In the genomic region with DNA sequence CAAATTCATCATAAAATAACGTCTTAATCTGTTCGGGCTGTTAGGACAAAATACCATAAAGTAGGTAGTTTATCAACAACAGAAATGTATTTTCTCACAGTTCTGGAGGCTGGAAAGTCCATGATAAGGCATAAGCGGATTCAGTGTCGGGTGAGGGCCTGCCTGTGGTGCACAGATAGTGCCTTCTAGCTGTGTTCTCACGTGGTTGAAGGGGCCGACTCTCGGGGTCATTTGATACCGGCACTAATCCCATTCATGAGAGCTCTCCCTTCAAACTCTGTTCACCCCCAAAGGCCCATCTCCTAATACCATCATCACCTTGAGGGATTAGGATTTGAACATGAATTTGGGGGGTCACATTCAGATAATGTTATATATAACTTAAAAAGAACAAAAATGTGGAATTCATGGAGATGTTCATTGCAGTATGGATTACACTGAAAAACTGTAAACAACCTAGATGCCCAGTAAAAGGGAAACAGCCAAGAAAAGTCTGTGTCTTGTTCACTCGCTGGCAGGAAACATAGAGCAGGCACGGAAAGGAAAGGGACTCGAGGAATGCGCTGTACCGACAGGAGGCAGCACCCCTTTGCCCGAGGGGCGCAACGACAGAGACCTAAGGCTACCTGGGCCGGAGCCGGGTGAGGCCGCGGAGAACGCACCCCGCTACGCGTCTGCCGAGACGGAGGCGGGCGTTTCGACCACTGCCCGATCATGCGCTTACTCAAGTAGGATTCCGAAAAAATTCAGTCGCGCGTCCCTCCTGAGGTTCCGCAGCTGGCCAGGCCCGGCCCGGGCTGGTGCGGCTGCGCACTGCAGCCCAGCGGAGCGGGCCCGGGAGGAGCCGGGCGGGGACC, we compare ENCODE assay signal across 8 cellular contexts. TPM values are rescaled to one million over a fixed set of nuclear protein-coding genes. Genes with fewer than 3 reads are reported as not detected.
DNase-seq lines count a peak whose midpoint lies in the region; ATAC-seq, FAIRE-seq and TF ChIP-seq lines count a peak whose summit lies in the region.

No MANE protein-coding gene starts in this region.

- in situ Hi-C loops in G401 (cut with HindIII; ENCODE audit: low sequenced_read_pairs), result no loop called here

- peaks cover 5% of the 10 kb centered on the region for H3K4me1 ChIP-seq in RWPE2 (ENCODE audit: insufficient read depth, poor library complexity, severe bottlenecking)

- peaks cover 13% of the 10 kb centered on the region for H3K36me3 ChIP-seq in RWPE2 (ENCODE audit: low read depth)

- H3K27me3 ChIP-seq in RWPE2 (ENCODE audit: insufficient read depth, poor library complexity, severe bottlenecking), result no peaks in the 10 kb centered on the region

- ATAC-seq in GM21737 (IDR thresholded peaks at IDR 0.05; ENCODE audit: unreplicated experiment) (peak; percentile 61), RWPE2 (ENCODE audit: low read depth) (peak; percentile 89)

- DNase-seq in G401 (ENCODE audit: low spot score) (peak; percentile 79), KG1 (lab: John Stamatoyannopoulos, UW) (peak; percentile 71), RWPE2 (ENCODE audit: low spot score) (peak; percentile 88), frontal cortex (ENCODE audit: low spot score in 2 of 2) (peak; percentile 86 to 87), nucleus accumbens (lab: John Stamatoyannopoulos, UW) (peak in 54 of 56 donors; percentile 16 to 84 (median 68)), superior temporal gyrus (ENCODE audit: extremely low spot score) (peak; percentile 87)
- peak; percentile 24 to 66 (median 48) for DNase-seq in activated naive CD4-positive, alpha-beta T cell (lab: John Stamatoyannopoulos, UW)

- no peaks in the 10 kb centered on the region for H3K9me3 ChIP-seq in RWPE2 (ENCODE audit: severe bottlenecking)

- peak; percentile 98 for TF ChIP-seq CTCF in RWPE2 (IDR thresholded peaks at IDR 0.05; ENCODE audit: poor library complexity, severe bottlenecking)

- FAIRE-seq in frontal cortex (lab: Jason Lieb, UNC), result no peak

- peak overlapping the region; percentile 53 for H3K4me3 ChIP-seq in RWPE2 (ENCODE audit: severe bottlenecking)

- H3K27ac ChIP-seq in RWPE2 (ENCODE audit: poor library complexity, severe bottlenecking), result peak overlapping the region; percentile 34

RNA-seq across cellular contexts. Expression of gene MAN2A2, which starts 1.1 kb away (rescaled TPM):
- 23.8 and 33.4 TPM in 2 replicates for total RNA-seq in G401 (2014; rRNA removed; shearing (Covaris generic))
- total RNA-seq in frontal cortex, result 22.4 TPM

RNA-seq across cellular contexts. Expression of gene FES, which starts 17.7 kb away (rescaled TPM):
- total RNA-seq in G401 (2014; rRNA removed; shearing (Covaris generic)), result 0.43 and 0.64 TPM in 2 replicates
- 3.7 TPM for total RNA-seq in frontal cortex

RNA-seq across cellular contexts. Expression of gene HDDC3, which starts 30.3 kb away (rescaled TPM):
- total RNA-seq in G401 (2014; rRNA removed; shearing (Covaris generic)), result 10.8 and 17.1 TPM in 2 replicates
- 8.6 TPM for total RNA-seq in frontal cortex

RNA-seq across cellular contexts. Expression of gene UNC45A, which starts 33.1 kb away (rescaled TPM):
- 99.2 and 113 TPM in 2 replicates for total RNA-seq in G401 (2014; rRNA removed; shearing (Covaris generic))
- total RNA-seq in frontal cortex, result 33.4 TPM

RNA-seq across cellular contexts. Expression of gene FURIN, which starts 33.6 kb away (rescaled TPM):
- 21.8 and 28.9 TPM in 2 replicates for total RNA-seq in G401 (2014; rRNA removed; shearing (Covaris generic))
- total RNA-seq in frontal cortex, result 9.4 TPM

Comparison
In these comparisons a context has a peak if more than half of its experiments do, and no peak if none do; other contexts are left out.
1. Peak in every context shown above with its lines: DNase-seq, ATAC-seq, H3K4me3 ChIP-seq and H3K27ac ChIP-seq.